ENCODE assay signal across 1 cellular context in the genomic region with DNA sequence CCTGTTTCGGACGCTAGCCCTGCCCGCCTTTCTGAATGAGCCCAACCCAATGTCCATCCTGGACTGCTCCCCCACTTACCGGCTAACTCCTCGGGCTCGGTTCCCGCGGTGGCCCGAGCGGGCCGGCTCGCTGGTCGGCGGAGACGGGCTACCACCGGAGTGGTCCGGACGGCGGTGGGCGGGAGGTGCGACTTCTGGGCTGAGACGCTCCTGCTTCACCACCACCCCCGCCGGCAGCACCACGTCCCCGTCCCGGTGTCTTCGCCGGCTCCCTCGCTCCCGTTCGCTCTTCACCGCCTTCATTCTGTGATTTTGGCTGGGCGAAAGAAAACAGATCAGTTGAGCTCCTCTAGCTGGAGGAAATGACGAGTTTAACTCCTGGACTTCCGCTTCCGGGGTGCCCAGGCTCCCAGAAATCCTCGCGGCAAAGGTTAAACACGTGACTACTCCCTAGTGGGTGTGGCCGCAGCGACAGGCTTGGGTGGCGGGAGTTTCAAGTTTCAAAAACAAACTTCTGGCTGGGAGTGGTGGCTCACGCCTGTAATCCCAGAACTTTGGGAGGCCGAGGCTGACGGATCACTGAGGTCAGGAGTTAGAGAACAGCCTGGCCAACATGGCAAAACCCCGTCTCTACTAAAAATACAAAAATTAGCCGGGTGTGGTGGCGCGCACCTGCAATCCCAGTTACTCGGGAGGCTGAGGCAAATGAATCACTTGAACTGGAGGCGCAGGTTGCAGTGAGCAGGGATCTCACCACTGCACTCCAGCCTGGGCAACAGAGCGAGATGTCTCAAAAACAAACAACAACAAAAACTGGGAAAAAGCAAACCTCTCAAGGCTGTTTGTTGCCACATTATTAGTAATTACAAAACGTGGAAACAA.
TF ChIP-seq lines count a peak whose summit lies in the region.

Gene SNIP1 (minus strand): TSS at position 367 of the 882 bp plus-strand sequence. CDS start 64 bp downstream, at position 303.

TF ChIP-seq in HepG2, 621 proteins besides CTCF, POLR2A, EP300 and RAD21 (continued from another document and continues in another):
- TF ChIP-seq CHCHD3 (CRISPR knock-in tag; IDR thresholded peaks at IDR 0.05) (no peak), SIX4 (CRISPR knock-in tag; IDR thresholded peaks at IDR 0.05) (peak; percentile 76), GTF2F1 (IDR thresholded peaks at IDR 0.05; ENCODE audit: low read length) (no peak; the same call in 1 of the 2 replicates), IRF2 (CRISPR knock-in tag; IDR thresholded peaks at IDR 0.05) (peak; percentile 62), DRAP1 (CRISPR knock-in tag; IDR thresholded peaks at IDR 0.05) (peak; percentile 51; the same call in 1 of the 2 replicates), ZNF34 (CRISPR knock-in tag; IDR thresholded peaks at IDR 0.05; ENCODE audit: borderline replicate concordance) (no peak), HDAC2 (CRISPR knock-in tag; IDR thresholded peaks at IDR 0.05) (peak; percentile 61), MED13 (CRISPR knock-in tag; IDR thresholded peaks at IDR 0.05) (no peak), ZNF749 (CRISPR knock-in tag; IDR thresholded peaks at IDR 0.05; ENCODE audit: borderline replicate concordance) (no peak), LCORL (IDR thresholded peaks at IDR 0.05) (no peak), LCORL (CRISPR knock-in tag; IDR thresholded peaks at IDR 0.05) (no peak; the same call in none of the 2 replicates), KDM4B (CRISPR knock-in tag; IDR thresholded peaks at IDR 0.05) (peak; percentile 33; the same call in 1 of the 2 replicates), BHLHE40 (IDR thresholded peaks at IDR 0.05; ENCODE audit: low read length) (peak; percentile 97), ZNF547 (CRISPR knock-in tag; IDR thresholded peaks at IDR 0.05) (peak; percentile 72), AKAP8 (CRISPR knock-in tag; IDR thresholded peaks at IDR 0.05) (peak; percentile 27; the same call in 1 of the 2 replicates), NR2F6 (IDR thresholded peaks at IDR 0.05) (no peak), NR2F6 (CRISPR knock-in tag; IDR thresholded peaks at IDR 0.05) (peak; percentile 31; the same call in 1 of the 2 replicates), HDAC1 (CRISPR knock-in tag; IDR thresholded peaks at IDR 0.05) (peak; percentile 96), ZNF737 (CRISPR knock-in tag; IDR thresholded peaks at IDR 0.05; ENCODE audit: borderline replicate concordance) (no peak), TARDBP (CRISPR knock-in tag; IDR thresholded peaks at IDR 0.05) (peak; percentile 63), ZNF773 (CRISPR knock-in tag; IDR thresholded peaks at IDR 0.05; ENCODE audit: borderline replicate concordance) (0 out of 2 replicates have a peak, but pooled peaks have one; percentile 21), SALL1 (CRISPR knock-in tag; IDR thresholded peaks at IDR 0.05) (peak; percentile 59; the same call in 1 of the 2 replicates), KDM3A (CRISPR knock-in tag; IDR thresholded peaks at IDR 0.05; ENCODE audit: low read depth) (peak; percentile 59; the same call in 1 of the 2 replicates), HES4 (CRISPR knock-in tag; IDR thresholded peaks at IDR 0.05; ENCODE audit: borderline replicate concordance) (no peak), ZHX2 (IDR thresholded peaks at IDR 0.05; ENCODE audit: low read depth) (0 out of 2 replicates have a peak, but pooled peaks have one; percentile 42), ZHX2 (CRISPR knock-in tag; IDR thresholded peaks at IDR 0.05; ENCODE audit: borderline replicate concordance) (peak; percentile 73; the same call in 1 of the 2 replicates), ZNF331 (CRISPR knock-in tag; IDR thresholded peaks at IDR 0.05) (peak; percentile 57; the same call in 1 of the 2 replicates), THAP11 (CRISPR knock-in tag; IDR thresholded peaks at IDR 0.05) (peak; percentile 96), CHD2 (IDR thresholded peaks at IDR 0.05; ENCODE audit: low read depth, low read length) (no peak), GMEB1 (CRISPR knock-in tag; IDR thresholded peaks at IDR 0.05; ENCODE audit: borderline replicate concordance) (peak; percentile 71; the same call in 1 of the 2 replicates), XBP1 (CRISPR knock-in tag; IDR thresholded peaks at IDR 0.05) (no peak), ELF3 (CRISPR knock-in tag; IDR thresholded peaks at IDR 0.05) (no peak; the same call in none of the 2 replicates), HMGXB4 (CRISPR knock-in tag; IDR thresholded peaks at IDR 0.05; ENCODE audit: borderline replicate concordance in 1 of 2, low read depth in 1 of 2) (peak in 1 of 2 experiments; percentile 62; a peak in 1 of 4 replicates)
- TF ChIP-seq, protein P1, sequence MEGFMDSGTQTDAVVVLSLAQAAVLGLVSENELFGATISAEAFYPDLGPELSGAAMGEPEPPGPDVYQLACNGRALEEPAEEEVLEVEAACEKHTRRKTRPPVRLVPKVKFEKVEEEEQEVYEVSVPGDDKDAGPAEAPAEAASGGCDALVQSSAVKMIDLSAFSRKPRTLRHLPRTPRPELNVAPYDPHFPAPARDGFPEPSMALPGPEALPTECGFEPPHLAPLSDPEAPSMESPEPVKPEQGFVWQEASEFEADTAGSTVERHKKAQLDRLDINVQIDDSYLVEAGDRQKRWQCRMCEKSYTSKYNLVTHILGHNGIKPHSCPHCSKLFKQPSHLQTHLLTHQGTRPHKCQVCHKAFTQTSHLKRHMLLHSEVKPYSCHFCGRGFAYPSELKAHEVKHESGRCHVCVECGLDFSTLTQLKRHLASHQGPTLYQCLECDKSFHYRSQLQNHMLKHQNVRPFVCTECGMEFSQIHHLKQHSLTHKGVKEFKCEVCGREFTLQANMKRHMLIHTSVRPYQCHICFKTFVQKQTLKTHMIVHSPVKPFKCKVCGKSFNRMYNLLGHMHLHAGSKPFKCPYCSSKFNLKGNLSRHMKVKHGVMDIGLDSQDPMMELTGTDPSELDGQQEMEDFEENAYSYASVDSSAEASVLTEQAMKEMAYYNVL (CRISPR knock-in tag; IDR thresholded peaks at IDR 0.05; ENCODE audit: borderline replicate concordance) = peak; percentile 83; the same call in 1 of the 2 replicates
- TF ChIP-seq, protein P2, sequence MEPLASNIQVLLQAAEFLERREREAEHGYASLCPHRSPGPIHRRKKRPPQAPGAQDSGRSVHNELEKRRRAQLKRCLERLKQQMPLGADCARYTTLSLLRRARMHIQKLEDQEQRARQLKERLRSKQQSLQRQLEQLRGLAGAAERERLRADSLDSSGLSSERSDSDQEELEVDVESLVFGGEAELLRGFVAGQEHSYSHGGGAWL (CRISPR knock-in tag; IDR thresholded peaks at IDR 0.05) = 0 out of 2 replicates have a peak, but pooled peaks have one; percentile 65
- TF ChIP-seq, protein P3, sequence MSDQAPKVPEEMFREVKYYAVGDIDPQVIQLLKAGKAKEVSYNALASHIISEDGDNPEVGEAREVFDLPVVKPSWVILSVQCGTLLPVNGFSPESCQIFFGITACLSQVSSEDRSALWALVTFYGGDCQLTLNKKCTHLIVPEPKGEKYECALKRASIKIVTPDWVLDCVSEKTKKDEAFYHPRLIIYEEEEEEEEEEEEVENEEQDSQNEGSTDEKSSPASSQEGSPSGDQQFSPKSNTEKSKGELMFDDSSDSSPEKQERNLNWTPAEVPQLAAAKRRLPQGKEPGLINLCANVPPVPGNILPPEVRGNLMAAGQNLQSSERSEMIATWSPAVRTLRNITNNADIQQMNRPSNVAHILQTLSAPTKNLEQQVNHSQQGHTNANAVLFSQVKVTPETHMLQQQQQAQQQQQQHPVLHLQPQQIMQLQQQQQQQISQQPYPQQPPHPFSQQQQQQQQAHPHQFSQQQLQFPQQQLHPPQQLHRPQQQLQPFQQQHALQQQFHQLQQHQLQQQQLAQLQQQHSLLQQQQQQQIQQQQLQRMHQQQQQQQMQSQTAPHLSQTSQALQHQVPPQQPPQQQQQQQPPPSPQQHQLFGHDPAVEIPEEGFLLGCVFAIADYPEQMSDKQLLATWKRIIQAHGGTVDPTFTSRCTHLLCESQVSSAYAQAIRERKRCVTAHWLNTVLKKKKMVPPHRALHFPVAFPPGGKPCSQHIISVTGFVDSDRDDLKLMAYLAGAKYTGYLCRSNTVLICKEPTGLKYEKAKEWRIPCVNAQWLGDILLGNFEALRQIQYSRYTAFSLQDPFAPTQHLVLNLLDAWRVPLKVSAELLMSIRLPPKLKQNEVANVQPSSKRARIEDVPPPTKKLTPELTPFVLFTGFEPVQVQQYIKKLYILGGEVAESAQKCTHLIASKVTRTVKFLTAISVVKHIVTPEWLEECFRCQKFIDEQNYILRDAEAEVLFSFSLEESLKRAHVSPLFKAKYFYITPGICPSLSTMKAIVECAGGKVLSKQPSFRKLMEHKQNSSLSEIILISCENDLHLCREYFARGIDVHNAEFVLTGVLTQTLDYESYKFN (CRISPR knock-in tag; conservative IDR thresholded peaks at IDR 0.05) = no peak
- TF ChIP-seq, protein P4, sequence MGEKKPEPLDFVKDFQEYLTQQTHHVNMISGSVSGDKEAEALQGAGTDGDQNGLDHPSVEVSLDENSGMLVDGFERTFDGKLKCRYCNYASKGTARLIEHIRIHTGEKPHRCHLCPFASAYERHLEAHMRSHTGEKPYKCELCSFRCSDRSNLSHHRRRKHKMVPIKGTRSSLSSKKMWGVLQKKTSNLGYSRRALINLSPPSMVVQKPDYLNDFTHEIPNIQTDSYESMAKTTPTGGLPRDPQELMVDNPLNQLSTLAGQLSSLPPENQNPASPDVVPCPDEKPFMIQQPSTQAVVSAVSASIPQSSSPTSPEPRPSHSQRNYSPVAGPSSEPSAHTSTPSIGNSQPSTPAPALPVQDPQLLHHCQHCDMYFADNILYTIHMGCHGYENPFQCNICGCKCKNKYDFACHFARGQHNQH (CRISPR knock-in tag; IDR thresholded peaks at IDR 0.05) = peak; percentile 54; the same call in 1 of the 2 replicates
- TF ChIP-seq, protein P5, sequence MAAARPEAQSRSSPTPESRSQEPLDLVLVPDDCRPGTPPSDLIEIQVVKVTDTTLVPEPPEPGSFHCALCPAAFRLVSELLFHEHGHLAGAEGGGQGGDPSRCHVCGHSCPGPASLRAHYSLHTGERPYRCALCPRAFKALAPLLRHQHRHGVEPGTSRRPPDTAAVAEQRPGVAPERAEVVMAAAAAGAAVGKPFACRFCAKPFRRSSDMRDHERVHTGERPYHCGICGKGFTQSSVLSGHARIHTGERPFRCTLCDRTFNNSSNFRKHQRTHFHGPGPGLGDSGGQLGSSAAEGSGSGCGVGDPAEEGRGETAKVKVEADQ (CRISPR knock-in tag; IDR thresholded peaks at IDR 0.05; ENCODE audit: borderline replicate concordance) = no peak
